ENCODE assay signal across 19 cellular contexts in the genomic region with DNA sequence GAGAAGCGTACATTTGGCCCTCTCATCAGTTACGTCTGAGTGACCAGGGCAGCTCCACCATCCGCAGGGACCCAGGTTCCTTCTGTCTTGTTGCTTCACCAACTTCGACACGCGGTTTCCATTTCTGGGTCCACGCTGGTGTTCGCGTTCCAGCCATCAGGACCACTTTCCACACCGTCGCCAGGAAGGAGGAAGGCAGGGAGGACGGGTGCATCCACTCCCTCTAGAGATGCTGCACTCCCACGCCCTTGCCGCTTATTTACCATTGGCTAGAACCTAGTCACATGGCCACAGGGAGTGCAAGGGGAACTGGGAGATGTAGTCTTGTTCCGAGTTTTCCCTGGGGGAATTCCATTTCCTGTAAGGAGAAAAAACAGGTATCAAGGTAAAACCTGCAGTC. TPM values are rescaled to one million over a fixed set of nuclear protein-coding genes. Genes with fewer than 3 reads are reported as not detected.
A peak's percentile ranks its signal among the peaks of the same experiment; 100 is the strongest.
DNase-seq lines count a peak whose midpoint lies in the region; ATAC-seq and TF ChIP-seq lines count a peak whose summit lies in the region.
"Had no signal": no experiment of that assay in that cellular context is flagged by ENCODE, and none has a peak within 500 bp of the region (broad histone marks: within the 10 kb centered on the region; RNA-seq: fewer than 3 reads in every experiment).

No MANE protein-coding gene starts in this region.

- H3K36me3 ChIP-seq in endodermal cell (ENCODE audit: control insufficient read depth, insufficient read depth, low read length), result no peaks in the 10 kb centered on the region
- H3K36me3 ChIP-seq in subcutaneous abdominal adipose tissue (ENCODE audit: control insufficient read depth in 5 of 5, insufficient read depth in 5 of 5, low read length in 5 of 5), result no peaks in the 10 kb centered on the region
- H3K36me3 ChIP-seq: cardiac muscle cell, esophagus muscularis mucosa had no signal

- no peak for TF ChIP-seq CTCF in endodermal cell (conservative IDR thresholded peaks at IDR 0.05)

- no peaks in the 10 kb centered on the region for H3K9me3 ChIP-seq in endodermal cell (ENCODE audit: control insufficient read depth, low read length)
- peaks cover 0 to 2% (median 0%) of the 10 kb centered on the region in 5 donors for H3K9me3 ChIP-seq in subcutaneous abdominal adipose tissue (ENCODE audit: control insufficient read depth in 5 of 5, low read length in 5 of 5)
- H3K9me3 ChIP-seq: esophagus muscularis mucosa had no signal

- H3K9ac ChIP-seq in endodermal cell (ENCODE audit: extremely low read depth, low read length, poor library complexity, severe bottlenecking), result no peak overlapping the region
- H3K9ac ChIP-seq in subcutaneous abdominal adipose tissue (ENCODE audit: low read length in 5 of 5), result no peak overlapping the region

- no peak overlapping the region for H3K27ac ChIP-seq in endodermal cell (ENCODE audit: low read depth, low read length)
- peak overlapping the region; percentile 10 for H3K27ac ChIP-seq in subcutaneous abdominal adipose tissue (ENCODE audit: low read depth, low read length)
- H3K27ac ChIP-seq: cardiac muscle cell, esophagus muscularis mucosa had no signal

- H3K27me3 ChIP-seq in endodermal cell (ENCODE audit: control insufficient read depth, insufficient read depth, low read length, poor library complexity, severe bottlenecking) (no peaks in the 10 kb centered on the region), subcutaneous abdominal adipose tissue (ENCODE audit: control insufficient read depth in 5 of 5, insufficient read depth in 4 of 5, low read length in 5 of 5) (no peaks in the 10 kb centered on the region)
- H3K27me3 ChIP-seq: cardiac muscle cell, esophagus muscularis mucosa had no signal

- no peak overlapping the region for H3K4me3 Mint-ChIP-seq in endodermal cell
- no peak overlapping the region for H3K4me3 Mint-ChIP-seq in activated CD8-positive, alpha-beta memory T cell treated with anti-CD3 and anti-CD28 coated beads, Interleukin-2, amount 10 ng/mL, durations not matched to agents 7 days and 5 days
- H3K4me3 Mint-ChIP-seq: CD4-positive, CD25-positive, alpha-beta regulatory T cell; nephron progenitor cell; stimulated activated naive B cell treated with anti-CD40 and anti-IgM and Interleukin-4, amounts not matched to agents 10 μg/mL and 1 μg/mL and 100 μg/mL, for 72 hours; type B pancreatic cell had no signal

- ATAC-seq in activated CD8-positive, alpha-beta memory T cell treated with anti-CD3 and anti-CD28 coated beads, Interleukin-2, amount 10 ng/mL, durations not matched to agents 7 days and 5 days, result no peak
- no peak for ATAC-seq in activated naive CD4-positive, alpha-beta T cell treated with anti-CD3 and anti-CD28 coated beads, Interleukin-2, amount 50 U/mL, for 72 hours
- ATAC-seq: stimulated activated naive B cell treated with anti-CD40 and anti-IgM and Interleukin-4, amounts not matched to agents 10 μg/mL and 1 μg/mL and 100 μg/mL, for 72 hours had no signal

- H3K4me3 ChIP-seq in endodermal cell (ENCODE audit: low read length) (no peak overlapping the region), subcutaneous abdominal adipose tissue (ENCODE audit: low read depth in 1 of 5, low read length in 5 of 5) (no peak overlapping the region)
- H3K4me3 ChIP-seq: cardiac muscle cell, esophagus muscularis mucosa had no signal

- no peaks in the 10 kb centered on the region for H3K4me1 Mint-ChIP-seq in endodermal cell
- H3K4me1 Mint-ChIP-seq in activated CD8-positive, alpha-beta memory T cell treated with anti-CD3 and anti-CD28 coated beads, Interleukin-2, amount 10 ng/mL, durations not matched to agents 7 days and 5 days, result no peaks in the 10 kb centered on the region
- H3K4me1 Mint-ChIP-seq: nephron progenitor cell; stimulated activated naive B cell treated with anti-CD40 and anti-IgM and Interleukin-4, amounts not matched to agents 10 μg/mL and 1 μg/mL and 100 μg/mL, for 72 hours had no signal

- H3K27ac Mint-ChIP-seq in endodermal cell, result no peak overlapping the region
- no peak overlapping the region for H3K27ac Mint-ChIP-seq in activated CD8-positive, alpha-beta memory T cell treated with anti-CD3 and anti-CD28 coated beads, Interleukin-2, amount 10 ng/mL, durations not matched to agents 7 days and 5 days
- H3K27ac Mint-ChIP-seq in activated naive CD4-positive, alpha-beta T cell treated with anti-CD3 and anti-CD28 coated beads, Interleukin-2, amount 50 U/mL, for 72 hours, result no peak overlapping the region
- H3K27ac Mint-ChIP-seq: nephron progenitor cell; stimulated activated naive B cell treated with anti-CD40 and anti-IgM and Interleukin-4, amounts not matched to agents 10 μg/mL and 1 μg/mL and 100 μg/mL, for 72 hours; type B pancreatic cell had no signal

- H3K27me3 Mint-ChIP-seq in endodermal cell (ENCODE audit: insufficient read depth), result no peaks in the 10 kb centered on the region
- H3K27me3 Mint-ChIP-seq in activated CD8-positive, alpha-beta memory T cell treated with anti-CD3 and anti-CD28 coated beads, Interleukin-2, amount 10 ng/mL, durations not matched to agents 7 days and 5 days, result peaks cover 45% of the 10 kb centered on the region
- H3K27me3 Mint-ChIP-seq: stimulated activated naive B cell treated with anti-CD40 and anti-IgM and Interleukin-4, amounts not matched to agents 10 μg/mL and 1 μg/mL and 100 μg/mL, for 72 hours; type B pancreatic cell had no signal

- H3K9me3 Mint-ChIP-seq in endodermal cell, result no peaks in the 10 kb centered on the region
- H3K9me3 Mint-ChIP-seq in activated CD8-positive, alpha-beta memory T cell treated with anti-CD3 and anti-CD28 coated beads, Interleukin-2, amount 10 ng/mL, durations not matched to agents 7 days and 5 days (ENCODE audit: low read depth), result peaks cover 3% of the 10 kb centered on the region
- H3K9me3 Mint-ChIP-seq in activated naive CD4-positive, alpha-beta T cell treated with anti-CD3 and anti-CD28 coated beads, Interleukin-2, amount 50 U/mL, for 72 hours, result peaks cover 0 to 5% of the 10 kb centered on the region in 2 donors
- H3K9me3 Mint-ChIP-seq: type B pancreatic cell had no signal

- WGBS in endodermal cell (ENCODE audit: insufficient coverage in 1 of 2, insufficient read length in 1 of 2), 2 experiments, result 88 to 91% methylated on average over 14 to 15 of the region's 15 CpGs

- CTCF ChIA-PET in activated CD8-positive, alpha-beta memory T cell treated with anti-CD3 and anti-CD28 coated beads, Interleukin-2, amount 10 ng/mL, durations not matched to agents 7 days and 5 days (lab: Charles Lee), result interaction anchor here (0.9 kb wide), 1 partner anchor 87 kb away, joined by 3 read pairs; no protein-coding TSS in a partner anchor

- H3K4me1 ChIP-seq in endodermal cell (ENCODE audit: control insufficient read depth, insufficient read depth, low read length) (no peaks in the 10 kb centered on the region), subcutaneous abdominal adipose tissue (ENCODE audit: control insufficient read depth in 5 of 5, insufficient read depth in 5 of 5, low read length in 5 of 5) (peaks cover 8 to 49% (median 29%) of the 10 kb centered on the region in 5 donors)

- no peaks in the 10 kb centered on the region for H3K36me3 Mint-ChIP-seq in endodermal cell (ENCODE audit: low read depth)
- H3K36me3 Mint-ChIP-seq in activated CD8-positive, alpha-beta memory T cell treated with anti-CD3 and anti-CD28 coated beads, Interleukin-2, amount 10 ng/mL, durations not matched to agents 7 days and 5 days, result no peaks in the 10 kb centered on the region
- peaks cover 0 to 6% of the 10 kb centered on the region in 2 donors for H3K36me3 Mint-ChIP-seq in activated naive CD4-positive, alpha-beta T cell treated with anti-CD3 and anti-CD28 coated beads, Interleukin-2, amount 50 U/mL, for 72 hours
- H3K36me3 Mint-ChIP-seq: CD4-positive, CD25-positive, alpha-beta regulatory T cell; type B pancreatic cell had no signal

- DNase-seq in NCI-H748 (lab: John Stamatoyannopoulos, UW; ENCODE audit: unreplicated experiment) (peak; percentile 26), NCI-H748 treated with DMSO at 0.1 percent for 48 hours (lab: John Stamatoyannopoulos, UW) (no peak), NCI-H69 (lab: John Stamatoyannopoulos, UW) (peak; percentile 65), endodermal cell (peak; percentile 83), NCI-H510A treated with DMSO at 0.1 percent for 48 hours (lab: John Stamatoyannopoulos, UW) (no peak)
- no peak for DNase-seq in activated CD8-positive, alpha-beta memory T cell treated with anti-CD3 and anti-CD28 coated beads, Interleukin-2, amount 10 ng/mL, durations not matched to agents 7 days and 5 days
- DNase-seq in activated naive CD4-positive, alpha-beta T cell treated with anti-CD3 and anti-CD28 coated beads, Interleukin-2, amount 50 U/mL, for 72 hours (ENCODE audit: low spot score in 2 of 2), result no peak
- DNase-seq: ACHN; CD4-positive, CD25-positive, alpha-beta regulatory T cell; EL; kidney; MM.1S; NCI-H774; nephron progenitor cell; stimulated activated naive B cell treated with anti-CD40 and anti-IgM and Interleukin-4, amounts not matched to agents 10 μg/mL and 1 μg/mL and 100 μg/mL, for 72 hours had no signal

RNA-seq across cellular contexts. Expression of a gene that starts 33.2 kb away (rescaled TPM):
- total RNA-seq in endodermal cell, result 10 to 100 TPM; 30.6 to 33.0 TPM
- polyA plus RNA-seq in endodermal cell (2013, experiment 1 of 2), result 18.8 TPM
- polyA plus RNA-seq in endodermal cell (2013, experiment 2 of 2), result 20.0 TPM
- total RNA-seq in activated CD8-positive, alpha-beta memory T cell treated with anti-CD3 and anti-CD28 coated beads, Interleukin-2, amount 10 ng/mL, durations not matched to agents 7 days and 5 days, result 10 to 100 TPM; 14.9 to 39.4 TPM
- 10 to 100 TPM; 27.6 to 35.0 TPM for total RNA-seq in activated naive CD4-positive, alpha-beta T cell treated with anti-CD3 and anti-CD28 coated beads, Interleukin-2, amount 50 U/mL, for 72 hours

Comparison
In these comparisons a context has a peak if more than half of its experiments do, and no peak if none do; other contexts are left out.
1. DNase-seq: peak in NCI-H748 (single experiment), NCI-H69 (single experiment) and endodermal cell (single experiment); none in NCI-H748 treated with DMSO at 0.1 percent for 48 hours (single experiment), NCI-H510A treated with DMSO at 0.1 percent for 48 hours (single experiment), activated CD8-positive, alpha-beta memory T cell treated with anti-CD3 and anti-CD28 coated beads, Interleukin-2, amount 10 ng/mL, durations not matched to agents 7 days and 5 days (single experiment) and activated naive CD4-positive, alpha-beta T cell treated with anti-CD3 and anti-CD28 coated beads, Interleukin-2, amount 50 U/mL, for 72 hours (0 of 2).